8 cellular contexts compared by ENCODE assay signal in genomic region chr11:7577226-7577882, GRCh38.
A peak's percentile ranks its signal among the peaks of the same experiment; 100 is the strongest.
DNase-seq lines count a peak whose midpoint lies in the region; ATAC-seq and TF ChIP-seq lines count a peak whose summit lies in the region.

No MANE protein-coding gene starts in this region.

- H3K27me3 ChIP-seq in body of pancreas (no peaks in the 10 kb centered on the region), spleen (replicated peaks in 1 of 7) (peaks cover 0 to 93% (median 22%) of the 10 kb centered on the region in 7 donors)

- H3K4me3 Mint-ChIP-seq in HFFc6 = peak overlapping the region; percentile 87

- H3K4me1 Mint-ChIP-seq in HFFc6 (ENCODE audit: low read depth) = peaks cover 80% of the 10 kb centered on the region

- H3K9me3 Mint-ChIP-seq in HFFc6 = no peaks in the 10 kb centered on the region

- 66 to 69% methylated on average over 11 of the region's 11 CpGs for WGBS in body of pancreas, 2 donors
- 41 to 49% (median 45%) methylated on average over 11 of the region's 11 CpGs for WGBS in spleen, 5 donors

- no peak overlapping the region for H3K4me3 ChIP-seq in body of pancreas
- H3K4me3 ChIP-seq in spleen = peak overlapping the region in 2 of 8 donors; percentile 24 to 25

- DNase-seq in HFFc6 = peak; percentile 32
- no peak for DNase-seq in body of pancreas
- peak in 1 of 2 donors; percentile 59 for DNase-seq in left colon
- DNase-seq in spleen = no peak
- DNase-seq in NK-92 (lab: John Stamatoyannopoulos, UW; ENCODE audit: unreplicated experiment) = no peak
- DNase-seq in stimulated activated naive CD4-positive, alpha-beta T cell (lab: John Stamatoyannopoulos, UW) = no peak
- DNase-seq in NCI-H2171 treated with DMSO at 0.1 percent for 48 hours (lab: John Stamatoyannopoulos, UW) = no peak
- no peak for DNase-seq in D341Med (ENCODE audit: low spot score)

- H3K27ac Mint-ChIP-seq in HFFc6 = peak overlapping the region; percentile 90

- intact Hi-C loops in body of pancreas (cut with DNase I) = no loop called here
- intact Hi-C loops in left colon (cut with DNase I, micrococcal nuclease) = no loop called here
- intact Hi-C loops in spleen (cut with DNase I; ENCODE audit: low total_unique reads) = no loop called here

- H3K36me3 Mint-ChIP-seq in HFFc6 (ENCODE audit: low read depth) = no peaks in the 10 kb centered on the region

- H3K4me1 ChIP-seq in body of pancreas = peaks cover 23% of the 10 kb centered on the region
- H3K4me1 ChIP-seq in spleen = peaks cover 26 to 78% (median 46%) of the 10 kb centered on the region in 6 donors

- no peaks in the 10 kb centered on the region for H3K27me3 Mint-ChIP-seq in HFFc6 (ENCODE audit: insufficient read depth)

- H3K36me3 ChIP-seq in body of pancreas (replicated peaks in 1 of 2; ENCODE audit: insufficient read depth in 1 of 2, low read depth in 2 of 2) (no peaks in the 10 kb centered on the region), spleen (no peaks in the 10 kb centered on the region)

- ATAC-seq in body of pancreas (no peak), left colon (peak; percentile 10)

- TF ChIP-seq CTCF in HFFc6 (IDR thresholded peaks at IDR 0.05) (no peak), body of pancreas (IDR thresholded peaks at IDR 0.05) (no peak), spleen (IDR thresholded peaks at IDR 0.05 in 8 of 11, conservative IDR thresholded peaks at IDR 0.05 in 3 of 11) (no peak)

- H3K9me3 ChIP-seq in body of pancreas = no peaks in the 10 kb centered on the region
- H3K9me3 ChIP-seq in spleen = no peaks in the 10 kb centered on the region

- H3K27ac ChIP-seq in body of pancreas = peak overlapping the region; percentile 9 to 37 (median 20)
- peak overlapping the region in 7 of 8 donors; percentile 51 to 78 (median 69) for H3K27ac ChIP-seq in spleen

- TF ChIP-seq POLR2A in body of pancreas (IDR thresholded peaks at IDR 0.05) (peak in 1 of 3 donors; percentile 9), spleen (IDR thresholded peaks at IDR 0.05) (no peak)
